ENCODE assay signal across 20 cellular contexts in the genomic region with DNA sequence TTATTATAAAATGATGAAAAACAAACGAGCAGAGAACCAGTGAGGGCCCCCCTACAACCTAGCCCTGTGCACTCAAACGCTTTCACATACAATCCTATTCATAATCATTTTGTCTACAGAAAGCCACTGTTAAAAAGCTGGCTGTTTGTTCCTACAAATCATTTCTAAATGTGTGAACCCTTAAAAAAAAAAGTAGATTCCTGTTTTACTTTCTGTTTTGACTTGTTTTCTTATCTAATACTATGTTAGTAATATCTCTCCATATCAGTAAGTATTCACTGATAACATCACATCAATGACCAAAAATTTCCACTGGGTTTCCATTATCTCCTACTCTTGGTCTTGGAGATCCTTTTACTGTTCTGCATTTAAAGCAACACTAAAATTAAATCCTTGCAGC.
DNase-seq lines count a peak whose midpoint lies in the region; ATAC-seq, FAIRE-seq and TF ChIP-seq lines count a peak whose summit lies in the region.
"Had no signal": no experiment of that assay in that cellular context is flagged by ENCODE, and none has a peak within 500 bp of the region (broad histone marks: within the 10 kb centered on the region; RNA-seq: fewer than 3 reads in every experiment).

No MANE protein-coding gene starts in this region.

- in situ Hi-C loops in GM12878 (cut with MboI): no loop called here

- no peaks in the 10 kb centered on the region for H3K9me3 Mint-ChIP-seq in CD8-positive, alpha-beta T cell
- H3K9me3 Mint-ChIP-seq in natural killer cell: no peaks in the 10 kb centered on the region
- H3K9me3 Mint-ChIP-seq: brain, nephron had no signal

- CTCF ChIA-PET in CD8-positive, alpha-beta T cell (lab: Charles Lee): interaction anchor here (1.0 to 1.9 kb wide), 3 partner anchors 32 to 72 kb away, joined by 3 to 5 read pairs (median 3); no protein-coding TSS in a partner anchor
- CTCF ChIA-PET in GM12878 (lab: Yijun Ruan, JAX): interaction anchor here (0.8 kb wide), 1 partner anchor 22 kb away, joined by 3 read pairs; no protein-coding TSS in a partner anchor

- peaks cover 16% of the 10 kb centered on the region for H3K4me1 ChIP-seq in CD8-positive, alpha-beta T cell (ENCODE audit: insufficient read depth, low read length)
- peaks cover 6% of the 10 kb centered on the region for H3K4me1 ChIP-seq in Loucy (ENCODE audit: insufficient read depth, low read length, poor library complexity, severe bottlenecking)
- no peaks in the 10 kb centered on the region for H3K4me1 ChIP-seq in GM12878 (ENCODE audit: control insufficient read depth, insufficient read depth, low read length)

- no peak for TF ChIP-seq EP300 in GM12878 (IDR thresholded peaks at IDR 0.05; ENCODE audit: borderline replicate concordance in 1 of 2, control insufficient read depth in 1 of 2, low read depth in 2 of 2, low read length in 2 of 2)

- peak overlapping the region; percentile 42 for H3K4me3 Mint-ChIP-seq in CD8-positive, alpha-beta T cell
- peak overlapping the region; percentile 75 for H3K4me3 Mint-ChIP-seq in natural killer cell
- H3K4me3 Mint-ChIP-seq: brain, nephron had no signal

- H3K4me2 ChIP-seq in Loucy (ENCODE audit: low read depth, low read length, poor library complexity, severe bottlenecking) (peak overlapping the region; percentile 15), GM12878 (ENCODE audit: control insufficient read depth, insufficient read depth) (no peak overlapping the region)
- H3K4me2 ChIP-seq: SK-N-SH had no signal

- no peak overlapping the region for H3K4me3 ChIP-seq in CD8-positive, alpha-beta T cell (ENCODE audit: low read depth, low read length)
- H3K4me3 ChIP-seq in Loucy (ENCODE audit: low read length, poor library complexity, severe bottlenecking) (no peak overlapping the region), GM12878 (no peak overlapping the region)
- H3K4me3 ChIP-seq: spleen, transverse colon had no signal

- no peak for DNase-seq in CD8-positive, alpha-beta T cell
- no peak for DNase-seq in GM12878 (ENCODE audit: low read depth, low spot score)
- DNase-seq in natural killer cell: no peak
- no peak for DNase-seq in NCI-H1417 treated with DMSO at 0.1 percent for 48 hours (lab: John Stamatoyannopoulos, UW)
- DNase-seq in ureter (ENCODE audit: low spot score): no peak
- DNase-seq in RCC 7860 (ENCODE audit: low spot score): no peak
- DNase-seq in NCI-H2107 (lab: John Stamatoyannopoulos, UW): no peak
- DNase-seq: activated CD4-positive, alpha-beta T cell treated with anti-CD3 and anti-CD28 coated beads, Interleukin-2, amount 50 U/mL, for 4 hours; dermis blood vessel endothelial cell; DMS53; Karpas-422; NCI-H748 treated with DMSO at 0.1 percent for 48 hours; SK-N-SH; spleen; transverse colon had no signal

- H3K79me2 ChIP-seq in Loucy (ENCODE audit: insufficient read depth, low read length): no peaks in the 10 kb centered on the region
- no peaks in the 10 kb centered on the region for H3K79me2 ChIP-seq in GM12878 (ENCODE audit: control insufficient read depth, insufficient read depth, low read length)

- H3K36me3 ChIP-seq in CD8-positive, alpha-beta T cell (ENCODE audit: insufficient read depth, low read length): no peaks in the 10 kb centered on the region
- no peaks in the 10 kb centered on the region for H3K36me3 ChIP-seq in Loucy (ENCODE audit: insufficient read depth, low read length)
- H3K36me3 ChIP-seq in GM12878 (ENCODE audit: control insufficient read depth in 2 of 2, insufficient read depth in 2 of 2, low read length in 1 of 2): no peaks in the 10 kb centered on the region
- H3K36me3 ChIP-seq: spleen, transverse colon had no signal

- H3K9me2 ChIP-seq in Loucy (replicated peaks; ENCODE audit: low read depth, low read length): no peaks in the 10 kb centered on the region
- H3K9me2 ChIP-seq: SK-N-SH had no signal

- H3K9ac ChIP-seq in Loucy (ENCODE audit: low read depth, low read length, poor library complexity, severe bottlenecking) (no peak overlapping the region), GM12878 (ENCODE audit: control insufficient read depth, insufficient read depth, low read length) (no peak overlapping the region)
- H3K9ac ChIP-seq: SK-N-SH had no signal

- no peak overlapping the region for H2AFZ ChIP-seq in Loucy (ENCODE audit: low read length)
- H2AFZ ChIP-seq in GM12878 (ENCODE audit: control insufficient read depth, low read depth, low read length): peak overlapping the region; percentile 39

- intact Hi-C loops in CD8-positive, alpha-beta T cell (cut with DNase I, micrococcal nuclease): loop anchor here in 1 of 2 experiments (2.0 kb wide), 1 partner anchor 15 kb away; no protein-coding TSS in a partner anchor
- intact Hi-C loops in GM12878 (cut with micrococcal nuclease; ENCODE audit: unreplicated experiment) (no loop called here), natural killer cell (cut with micrococcal nuclease) (no loop called here)

- WGBS in GM12878 (ENCODE audit: insufficient coverage, insufficient replicate concordance, low lambda C conversion rate, missing lambda C conversion rate): 34% methylated on average over 2 of the region's 2 CpGs

- no peaks in the 10 kb centered on the region for H3K27me3 ChIP-seq in CD8-positive, alpha-beta T cell (ENCODE audit: insufficient read depth, low read length)
- H3K27me3 ChIP-seq in Loucy (ENCODE audit: insufficient read depth, low read length, poor library complexity, severe bottlenecking) (no peaks in the 10 kb centered on the region), GM12878 (replicated peaks in 1 of 2; ENCODE audit: control insufficient read depth in 2 of 2, insufficient read depth in 2 of 2, low read length in 1 of 2) (no peaks in the 10 kb centered on the region; a peak in 1 of 4 replicates)
- H3K27me3 ChIP-seq: spleen, transverse colon had no signal

- peaks cover 30% of the 10 kb centered on the region for H3K4me1 Mint-ChIP-seq in CD8-positive, alpha-beta T cell (ENCODE audit: low read depth)
- peaks cover 22 to 33% of the 10 kb centered on the region in 2 donors for H3K4me1 Mint-ChIP-seq in natural killer cell

- BruUV-seq in GM12878 (replicated peaks; lab: Mats Ljungman, UMichigan): no TSS peak

- H3K27ac Mint-ChIP-seq in CD8-positive, alpha-beta T cell: peak overlapping the region; percentile 37
- peak overlapping the region; percentile 63 to 85 for H3K27ac Mint-ChIP-seq in natural killer cell
- H3K27ac Mint-ChIP-seq: progenitor cell of endocrine pancreas had no signal

- FAIRE-seq in GM12878 (lab: Jason Lieb, UNC) (no peak), RCC 7860 (lab: Jason Lieb, UNC) (no peak)

- TF ChIP-seq CTCF in CD8-positive, alpha-beta T cell (IDR thresholded peaks at IDR 0.05): no peak
- TF ChIP-seq CTCF in Loucy (conservative IDR thresholded peaks at IDR 0.05; ENCODE audit: low read length): no peak
- no peak for TF ChIP-seq CTCF in GM12878 (IDR thresholded peaks at IDR 0.05 in 2 of 3, conservative IDR thresholded peaks at IDR 0.05 in 1 of 3; ENCODE audit: control insufficient read depth in 2 of 3, extremely low read depth in 1 of 3, insufficient read depth in 1 of 3, low read depth in 3 of 3, low read length in 3 of 3)
- TF ChIP-seq CTCF in natural killer cell (IDR thresholded peaks at IDR 0.05): no peak

- no peak for TF ChIP-seq RAD21 in GM12878 (IDR thresholded peaks at IDR 0.05; ENCODE audit: insufficient read depth, low read depth, low read length)

- SMC1A ChIA-PET in GM12878 (lab: Charles Lee; ENCODE audit: uncharacterized antibody, unreplicated experiment): interaction anchor here (0.8 to 1.2 kb wide), 4 partner anchors 13 to 49 kb away, joined by 3 read pairs; no protein-coding TSS in a partner anchor

- no peaks in the 10 kb centered on the region for H3K9me3 ChIP-seq in CD8-positive, alpha-beta T cell (ENCODE audit: low read length)
- H3K9me3 ChIP-seq in Loucy (ENCODE audit: insufficient read depth, low read depth, low read length) (peaks cover 3% of the 10 kb centered on the region; the same call in 1 of the 2 replicates), GM12878 (replicated peaks; ENCODE audit: control insufficient read depth, insufficient read depth, low read length) (no peaks in the 10 kb centered on the region)
- H3K9me3 ChIP-seq: SK-N-SH, spleen, transverse colon had no signal

- no peaks in the 10 kb centered on the region for H3K27me3 Mint-ChIP-seq in CD8-positive, alpha-beta T cell (ENCODE audit: low read depth)
- H3K27me3 Mint-ChIP-seq in natural killer cell (ENCODE audit: low read depth in 2 of 2): no peaks in the 10 kb centered on the region

- no peaks in the 10 kb centered on the region for H3K36me3 Mint-ChIP-seq in CD8-positive, alpha-beta T cell
- no peaks in the 10 kb centered on the region for H3K36me3 Mint-ChIP-seq in natural killer cell
- H3K36me3 Mint-ChIP-seq: brain had no signal

- no peak overlapping the region for H3K27ac ChIP-seq in CD8-positive, alpha-beta T cell (ENCODE audit: low read depth, low read length)
- no peak overlapping the region for H3K27ac ChIP-seq in GM12878 (ENCODE audit: control insufficient read depth, insufficient read depth)

- TF ChIP-seq POLR2A in GM12878 (IDR thresholded peaks at IDR 0.05; ENCODE audit: low read depth, low read length): no peak

- H4K20me1 ChIP-seq in Loucy (ENCODE audit: insufficient read depth, low read length, poor library complexity, severe bottlenecking) (no peaks in the 10 kb centered on the region), GM12878 (ENCODE audit: control insufficient read depth, insufficient read depth) (no peaks in the 10 kb centered on the region)

- ATAC-seq in CD8-positive, alpha-beta T cell: peak; percentile 69
- ATAC-seq in GM12878 (peak; percentile 38; the same call in 2 of the 3 replicates), natural killer cell (peak; percentile 79 to 93 (median 83))
- ATAC-seq: Panc1 had no signal

- RAD21 ChIA-PET in GM12878 (lab: Charles Lee; ENCODE audit: unreplicated experiment): no interaction called here

- H3F3A ChIP-seq in Loucy (ENCODE audit: low read depth): no peaks in the 10 kb centered on the region

- POLR2A ChIA-PET in CD8-positive, alpha-beta T cell (lab: Charles Lee): interaction anchor here (1.1 to 1.4 kb wide), 2 partner anchors 14 to 33 kb away, joined by 3 to 4 read pairs; no protein-coding TSS in a partner anchor
- POLR2A ChIA-PET in GM12878 (lab: Charles Lee): interaction anchor here (0.7 kb wide), 1 partner anchor 14 kb away, joined by 3 read pairs; no protein-coding TSS in a partner anchor

TF ChIP-seq in GM12878, 131 proteins besides CTCF, POLR2A, EP300 and RAD21:
- TF ChIP-seq SMARCA5 (IDR thresholded peaks at IDR 0.05): no peak
- TF ChIP-seq ZNF384 (IDR thresholded peaks at IDR 0.05; ENCODE audit: borderline replicate concordance, low read depth, low read length): peak; percentile 80
